Comparison of ENCODE assay signal across 26 cellular contexts in genomic region chr17:28182559-28182958, GRCh38.
DNase-seq lines count a peak whose midpoint lies in the region; ATAC-seq, FAIRE-seq and TF ChIP-seq lines count a peak whose summit lies in the region.
"Had no signal": no experiment of that assay in that cellular context is flagged by ENCODE, and none has a peak within 500 bp of the region (broad histone marks: within the 10 kb centered on the region; RNA-seq: fewer than 3 reads in every experiment).

No MANE protein-coding gene starts in this region.

- POLR2A ChIA-PET in A549 (lab: Yijun Ruan, JAX), result no interaction called here

- no peak for TF ChIP-seq EP300 in A549 (IDR thresholded peaks at IDR 0.05)

- no peak for TF ChIP-seq POLR2A in A549 (IDR thresholded peaks at IDR 0.05; ENCODE audit: low read length)

- no peaks in the 10 kb centered on the region for H3K9me2 ChIP-seq in Loucy (replicated peaks; ENCODE audit: low read depth, low read length)

- H2BK15ac ChIP-seq in mesenchymal stem cell (ENCODE audit: low read depth, poor library complexity, severe bottlenecking), result no peak overlapping the region

- no peak overlapping the region for H3K4me3 Mint-ChIP-seq in activated CD8-positive, alpha-beta memory T cell treated with anti-CD3 and anti-CD28 coated beads, Interleukin-2, amount 10 ng/mL, durations not matched to agents 7 days and 5 days
- no peak overlapping the region for H3K4me3 Mint-ChIP-seq in T-helper 2 cell treated with Interferon-gamma antibody and Interleukin-4, amounts not matched to agents 5 μg/mL and 100 μg/mL, for 36 hours
- H3K4me3 Mint-ChIP-seq: CD14-positive monocyte; CD4-positive, alpha-beta T cell; CD8-positive, alpha-beta memory T cell had no signal

- H3K9me3 Mint-ChIP-seq in activated CD8-positive, alpha-beta memory T cell treated with anti-CD3 and anti-CD28 coated beads, Interleukin-2, amount 10 ng/mL, durations not matched to agents 7 days and 5 days (ENCODE audit: low read depth), result peaks cover 9% of the 10 kb centered on the region
- peaks cover 9% of the 10 kb centered on the region for H3K9me3 Mint-ChIP-seq in T-helper 2 cell treated with Interferon-gamma antibody and Interleukin-4, amounts not matched to agents 5 μg/mL and 100 μg/mL, for 36 hours
- H3K9me3 Mint-ChIP-seq: CD4-positive, alpha-beta T cell; CD8-positive, alpha-beta memory T cell had no signal

- FAIRE-seq in A549 (lab: Jason Lieb, UNC), result peak; percentile 36
- FAIRE-seq: A204.1, G401.6, GM12892, H1 had no signal

- H3K27ac ChIP-seq in A549, result no peak overlapping the region
- H3K27ac ChIP-seq in mesenchymal stem cell (ENCODE audit: low read length, poor library complexity, severe bottlenecking), result no peak overlapping the region
- H3K27ac ChIP-seq: 22Rv1; BLaER1 treated with 17β-estradiol and CSF1 and Interleukin-3, amounts not matched to agents 10 nM and 100 nM had no signal

- H3K36me3 Mint-ChIP-seq in activated CD8-positive, alpha-beta memory T cell treated with anti-CD3 and anti-CD28 coated beads, Interleukin-2, amount 10 ng/mL, durations not matched to agents 7 days and 5 days, result peaks cover 20% of the 10 kb centered on the region
- H3K36me3 Mint-ChIP-seq in T-helper 2 cell treated with Interferon-gamma antibody and Interleukin-4, amounts not matched to agents 5 μg/mL and 100 μg/mL, for 36 hours (ENCODE audit: low read depth), result peaks cover 16% of the 10 kb centered on the region

- ATAC-seq in A549 (no peak), SK-N-SH treated with all-trans-retinoic acid at 6 μM for 48 hours (peak; percentile 45; the same call in 2 of the 3 replicates), HG03439 (IDR thresholded peaks at IDR 0.05; ENCODE audit: unreplicated experiment) (no peak)
- no peak for ATAC-seq in activated CD8-positive, alpha-beta memory T cell treated with anti-CD3 and anti-CD28 coated beads, Interleukin-2, amount 10 ng/mL, durations not matched to agents 7 days and 5 days

- H2AFZ ChIP-seq in Loucy (ENCODE audit: low read length) (no peak overlapping the region), mesenchymal stem cell (ENCODE audit: low read depth, low read length) (no peak overlapping the region)

- no peak overlapping the region for H2BK5ac ChIP-seq in mesenchymal stem cell (ENCODE audit: low read depth, low read length, poor library complexity, severe bottlenecking)

- no peak overlapping the region for H3K14ac ChIP-seq in mesenchymal stem cell (ENCODE audit: low read length in 2 of 2)

- CTCF ChIA-PET in A549 (lab: Yijun Ruan, JAX), result interaction anchor here (1.0 to 1.3 kb wide), 2 partner anchors 11 to 51 kb away, joined by 3 to 4 read pairs; no protein-coding TSS in a partner anchor
- CTCF ChIA-PET in activated CD8-positive, alpha-beta memory T cell treated with anti-CD3 and anti-CD28 coated beads, Interleukin-2, amount 10 ng/mL, durations not matched to agents 7 days and 5 days (lab: Charles Lee), result no interaction called here

- no peak overlapping the region for H3K9ac ChIP-seq in Loucy (ENCODE audit: low read depth, low read length, poor library complexity, severe bottlenecking)
- H3K9ac ChIP-seq in mesenchymal stem cell (ENCODE audit: low read length), result no peak overlapping the region
- H3K9ac ChIP-seq: BLaER1 treated with 17β-estradiol and CSF1 and Interleukin-3, amounts not matched to agents 10 nM and 100 nM had no signal

- TF ChIP-seq CTCF in A549 (IDR thresholded peaks at IDR 0.05) (no peak), Loucy (conservative IDR thresholded peaks at IDR 0.05; ENCODE audit: low read length) (no peak)

- H3K27ac Mint-ChIP-seq in activated CD8-positive, alpha-beta memory T cell treated with anti-CD3 and anti-CD28 coated beads, Interleukin-2, amount 10 ng/mL, durations not matched to agents 7 days and 5 days, result no peak overlapping the region
- no peak overlapping the region for H3K27ac Mint-ChIP-seq in T-helper 2 cell treated with Interferon-gamma antibody and Interleukin-4, amounts not matched to agents 5 μg/mL and 100 μg/mL, for 36 hours
- H3K27ac Mint-ChIP-seq: CD14-positive monocyte; CD4-positive, alpha-beta T cell; CD8-positive, alpha-beta memory T cell had no signal

- no peak overlapping the region for H2AK5ac ChIP-seq in mesenchymal stem cell (ENCODE audit: low read length, severe bottlenecking)

- H3K4ac ChIP-seq in mesenchymal stem cell (ENCODE audit: low read depth in 1 of 2, low read length in 2 of 2), result no peak overlapping the region

- H3K23ac ChIP-seq in mesenchymal stem cell (ENCODE audit: low read length in 2 of 2), result no peak overlapping the region

- H3K4me1 ChIP-seq in A549 (peaks cover 13% of the 10 kb centered on the region), Loucy (ENCODE audit: insufficient read depth, low read length, poor library complexity, severe bottlenecking) (peaks cover 11% of the 10 kb centered on the region), mesenchymal stem cell (ENCODE audit: control insufficient read depth, insufficient read depth, low read depth, low read length) (peaks cover 6% of the 10 kb centered on the region)
- H3K4me1 ChIP-seq: BE2C had no signal

- H3K79me2 ChIP-seq in Loucy (ENCODE audit: insufficient read depth, low read length), result no peaks in the 10 kb centered on the region

- H3K79me1 ChIP-seq in mesenchymal stem cell (replicated peaks; ENCODE audit: low read length, poor library complexity, severe bottlenecking), result peaks cover 24% of the 10 kb centered on the region

- H3K27me3 ChIP-seq in Loucy (ENCODE audit: insufficient read depth, low read length, poor library complexity, severe bottlenecking), result no peaks in the 10 kb centered on the region
- no peaks in the 10 kb centered on the region for H3K27me3 ChIP-seq in mesenchymal stem cell (ENCODE audit: control insufficient read depth in 1 of 2, insufficient read depth in 1 of 2, low read length in 2 of 2)
- H3K27me3 ChIP-seq: BE2C; BLaER1 treated with 17β-estradiol and CSF1 and Interleukin-3, amounts not matched to agents 10 nM and 100 nM had no signal

- no peak overlapping the region for H4K8ac ChIP-seq in mesenchymal stem cell (ENCODE audit: low read length)

- H3K36me3 ChIP-seq in Loucy (ENCODE audit: insufficient read depth, low read length) (peaks cover 24% of the 10 kb centered on the region), mesenchymal stem cell (ENCODE audit: control insufficient read depth in 1 of 2, insufficient read depth in 2 of 2, low read depth in 1 of 2, low read length in 2 of 2) (peaks cover 13 to 36% of the 10 kb centered on the region in 2 experiments)
- H3K36me3 ChIP-seq: BE2C had no signal

- peaks cover 13% of the 10 kb centered on the region; the same call in 1 of the 3 replicates for H3K9me3 ChIP-seq in A549
- H3K9me3 ChIP-seq in Loucy (ENCODE audit: insufficient read depth, low read depth, low read length), result no peaks in the 10 kb centered on the region
- H3K9me3 ChIP-seq in mesenchymal stem cell (ENCODE audit: control insufficient read depth, low read length), result no peaks in the 10 kb centered on the region
- H3K9me3 ChIP-seq: BE2C had no signal

- WGBS in A549 (ENCODE audit: missing lambda C conversion rate), result 76% methylated on average over 1 of the region's 1 CpG
- no CpG with 5 or more reads among the region's 1 CpG for WGBS in mesenchymal stem cell

- H2BK120ac ChIP-seq in mesenchymal stem cell (ENCODE audit: low read depth, low read length), result no peak overlapping the region

- no peak overlapping the region for H4K91ac ChIP-seq in mesenchymal stem cell (ENCODE audit: low read length)

- no peaks in the 10 kb centered on the region for H3K27me3 Mint-ChIP-seq in activated CD8-positive, alpha-beta memory T cell treated with anti-CD3 and anti-CD28 coated beads, Interleukin-2, amount 10 ng/mL, durations not matched to agents 7 days and 5 days
- no peaks in the 10 kb centered on the region for H3K27me3 Mint-ChIP-seq in T-helper 2 cell treated with Interferon-gamma antibody and Interleukin-4, amounts not matched to agents 5 μg/mL and 100 μg/mL, for 36 hours (ENCODE audit: low read depth)
- H3K27me3 Mint-ChIP-seq: CD4-positive, alpha-beta T cell; CD8-positive, alpha-beta memory T cell had no signal

- H3K18ac ChIP-seq in mesenchymal stem cell (ENCODE audit: low read depth in 1 of 2, low read length in 2 of 2), result no peak overlapping the region

- H2BK12ac ChIP-seq in mesenchymal stem cell (ENCODE audit: low read length in 2 of 2), result no peak overlapping the region

- H3F3A ChIP-seq in Loucy (ENCODE audit: low read depth), result no peaks in the 10 kb centered on the region

- H3K4me3 ChIP-seq in A549 (no peak overlapping the region), Loucy (ENCODE audit: low read length, poor library complexity, severe bottlenecking) (no peak overlapping the region), mesenchymal stem cell (ENCODE audit: insufficient read depth in 1 of 2, low read depth in 1 of 2, low read length in 2 of 2) (no peak overlapping the region)
- H3K4me3 ChIP-seq: BLaER1 treated with 17β-estradiol and CSF1 and Interleukin-3, amounts not matched to agents 10 nM and 100 nM had no signal

- TF ChIP-seq RAD21 in A549 (conservative IDR thresholded peaks at IDR 0.05 in 1 of 2, IDR thresholded peaks at IDR 0.05 in 1 of 2), result no peak

- no peak overlapping the region for H3K4me2 ChIP-seq in A549
- H3K4me2 ChIP-seq in Loucy (ENCODE audit: low read depth, low read length, poor library complexity, severe bottlenecking), result peak overlapping the region; percentile 17
- no peak overlapping the region for H3K4me2 ChIP-seq in mesenchymal stem cell (ENCODE audit: low read length, poor library complexity, severe bottlenecking)
- H3K4me2 ChIP-seq: BLaER1 treated with 17β-estradiol and CSF1 and Interleukin-3, amounts not matched to agents 10 nM and 100 nM had no signal

- DNase-seq in A549 (ENCODE audit: low read depth in 1 of 2, low spot score in 1 of 2) (no peak), mesenchymal stem cell (peak; percentile 72), HPDE6-E6E7 (ENCODE audit: extremely low spot score) (no peak)
- DNase-seq in activated CD8-positive, alpha-beta memory T cell treated with anti-CD3 and anti-CD28 coated beads, Interleukin-2, amount 10 ng/mL, durations not matched to agents 7 days and 5 days, result no peak
- DNase-seq in T-helper 2 cell treated with Interferon-gamma antibody and Interleukin-4, amounts not matched to agents 5 μg/mL and 100 μg/mL, for 36 hours (ENCODE audit: low spot score), result no peak
- DNase-seq: ACHN; AML-193; BE2C; Calu3; CD4-positive, alpha-beta T cell; CD8-positive, alpha-beta memory T cell; COR-L47; DMS53; DMS79 treated with DMSO at 0.1 percent for 48 hours; H7; HCEC 1CT had no signal

- H4K20me1 ChIP-seq in Loucy (ENCODE audit: insufficient read depth, low read length, poor library complexity, severe bottlenecking), result no peaks in the 10 kb centered on the region
- H4K20me1 ChIP-seq: BLaER1 treated with 17β-estradiol and CSF1 and Interleukin-3, amounts not matched to agents 10 nM and 100 nM had no signal

- peaks cover 10% of the 10 kb centered on the region for H3K4me1 Mint-ChIP-seq in activated CD8-positive, alpha-beta memory T cell treated with anti-CD3 and anti-CD28 coated beads, Interleukin-2, amount 10 ng/mL, durations not matched to agents 7 days and 5 days
- peaks cover 9% of the 10 kb centered on the region for H3K4me1 Mint-ChIP-seq in T-helper 2 cell treated with Interferon-gamma antibody and Interleukin-4, amounts not matched to agents 5 μg/mL and 100 μg/mL, for 36 hours (ENCODE audit: low read depth)
- H3K4me1 Mint-ChIP-seq: CD14-positive monocyte; CD8-positive, alpha-beta memory T cell had no signal

TF ChIP-seq in A549, 52 proteins besides CTCF, POLR2A, EP300 and RAD21 (continues in another document):
- no peak for TF ChIP-seq HEYL (CRISPR knock-in tag; IDR thresholded peaks at IDR 0.05)

TF ChIP-seq in SK-N-SH treated with all-trans-retinoic acid at 6 μM for 48 hours, 23 proteins besides CTCF, POLR2A, EP300 and RAD21 (continues in another document):
- no peak for TF ChIP-seq CSDC2 (CRISPR knock-in tag; IDR thresholded peaks at IDR 0.05)
